Comparison of ENCODE assay signal across 8 cellular contexts in the genomic region with DNA sequence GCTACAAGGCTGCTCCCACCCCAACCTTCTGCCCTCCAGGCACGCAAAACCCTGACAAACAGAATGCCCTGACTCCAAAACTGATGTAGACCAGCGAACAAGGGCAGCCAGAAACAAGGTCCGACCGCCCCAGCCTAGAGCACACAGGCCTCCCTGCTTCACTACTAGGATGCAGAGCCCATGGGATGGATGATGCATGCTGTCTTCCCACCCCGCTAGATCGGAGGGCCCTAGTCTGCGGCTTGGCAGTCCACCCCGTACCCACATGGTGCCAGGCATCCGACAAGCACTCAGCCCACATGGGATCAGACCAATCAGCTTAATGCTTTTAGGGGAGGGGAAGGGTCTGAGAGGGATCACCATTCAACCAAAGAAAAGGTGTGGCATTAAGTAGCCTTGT. TPM values are rescaled to one million over a fixed set of nuclear protein-coding genes. Genes with fewer than 3 reads are reported as not detected.
DNase-seq lines count a peak whose midpoint lies in the region; TF ChIP-seq lines count a peak whose summit lies in the region.

No MANE protein-coding gene starts in this region.

- CTCF ChIA-PET in RWPE1 (lab: Yijun Ruan, JAX) = interaction anchor here (1.0 kb wide), 1 partner anchor 339 kb away, joined by 3 read pairs; no protein-coding TSS in a partner anchor

- no peak overlapping the region for H2AFZ ChIP-seq in parathyroid adenoma

- DNase-seq in Daoy (ENCODE audit: low read depth) = peak; percentile 35
- no peak for DNase-seq in RWPE1 (ENCODE audit: low spot score)
- no peak for DNase-seq in epithelial cell of proximal tubule (ENCODE audit: low read depth)
- DNase-seq in retina = no peak
- DNase-seq in NCI-H2196 treated with DMSO at 0.1 percent for 48 hours (lab: John Stamatoyannopoulos, UW; ENCODE audit: unreplicated experiment) = no peak
- DNase-seq in NCI-H226 = no peak
- no peak for DNase-seq in NCI-H446 (lab: John Stamatoyannopoulos, UW)

- peaks cover 6% of the 10 kb centered on the region for H3K4me1 ChIP-seq in parathyroid adenoma

- no peaks in the 10 kb centered on the region for H3K27me3 ChIP-seq in parathyroid adenoma (ENCODE audit: control insufficient read depth, insufficient read depth, low read length)

- peak overlapping the region; percentile 78 for H3K4me2 ChIP-seq in parathyroid adenoma (ENCODE audit: low read length)

- POLR2A ChIA-PET in RWPE1 (lab: Yijun Ruan, JAX; ENCODE audit: low non-redundant PET) = no interaction called here

- TF ChIP-seq CTCF in RWPE1 (conservative IDR thresholded peaks at IDR 0.05; ENCODE audit: low read depth) (no peak), epithelial cell of proximal tubule (conservative IDR thresholded peaks at IDR 0.05; ENCODE audit: low read depth, low read length) (no peak), parathyroid adenoma (IDR thresholded peaks at IDR 0.05) (no peak)

- H3K36me3 ChIP-seq in parathyroid adenoma (ENCODE audit: control insufficient read depth, insufficient read depth, low read length) = no peaks in the 10 kb centered on the region

- H3K4me3 ChIP-seq in epithelial cell of proximal tubule (ENCODE audit: low read depth, low read length) (peak overlapping the region; percentile 87), parathyroid adenoma (ENCODE audit: low read depth, low read length) (no peak overlapping the region)

- no peaks in the 10 kb centered on the region for H3K9me3 ChIP-seq in parathyroid adenoma (ENCODE audit: control insufficient read depth, low read length)

- peaks cover 24% of the 10 kb centered on the region for H3K79me2 ChIP-seq in parathyroid adenoma

- H3K27ac ChIP-seq in RWPE1 (peak overlapping the region; percentile 76), parathyroid adenoma (peak overlapping the region; percentile 72)

- no peak overlapping the region for H3K9ac ChIP-seq in parathyroid adenoma

RNA-seq across cellular contexts. Expression of gene PISD, which starts 30.6 kb away (rescaled TPM):
- total RNA-seq in Daoy (2014; rRNA removed; shearing (Covaris generic)) = 40.3 and 63.6 TPM in 2 replicates
- 61.1 and 78.9 TPM in 2 replicates for total RNA-seq in epithelial cell of proximal tubule
